Comparison of ENCODE assay signal across 15 cellular contexts in genomic region chr12:122729583-122730214, GRCh38. TPM values are rescaled to one million over a fixed set of nuclear protein-coding genes. Genes with fewer than 3 reads are reported as not detected.
A peak's percentile ranks its signal among the peaks of the same experiment; 100 is the strongest.
DNase-seq lines count a peak whose midpoint lies in the region; ATAC-seq and TF ChIP-seq lines count a peak whose summit lies in the region.
"Had no signal": no experiment of that assay in that cellular context is flagged by ENCODE, and none has a peak within 500 bp of the region (broad histone marks: within the 10 kb centered on the region; RNA-seq: fewer than 3 reads in every experiment).

No MANE protein-coding gene starts in this region.

- TF ChIP-seq CTCF in nephron (IDR thresholded peaks at IDR 0.05; ENCODE audit: unreplicated experiment in 3 of 3): no peak

- peaks cover 62% of the 10 kb centered on the region for H3K4me1 Mint-ChIP-seq in activated naive CD8-positive, alpha-beta T cell treated with anti-CD3 and anti-CD28 coated beads, Interleukin-2, amount 10 ng/mL, durations not matched to agents 7 days and 5 days
- peaks cover 15% of the 10 kb centered on the region for H3K4me1 Mint-ChIP-seq in nephron

- peak overlapping the region; percentile 55 for H3K4me3 Mint-ChIP-seq in activated naive CD8-positive, alpha-beta T cell treated with anti-CD3 and anti-CD28 coated beads, Interleukin-2, amount 10 ng/mL, durations not matched to agents 7 days and 5 days
- peak overlapping the region; percentile 68 to 72 (median 68) for H3K4me3 Mint-ChIP-seq in nephron
- H3K4me3 Mint-ChIP-seq: CD8-positive, alpha-beta T cell had no signal

- POLR2A ChIA-PET in activated naive CD8-positive, alpha-beta T cell treated with anti-CD3 and anti-CD28 coated beads, Interleukin-2, amount 10 ng/mL, durations not matched to agents 7 days and 5 days (lab: Charles Lee): no interaction called here

- no peak for ATAC-seq in activated naive CD8-positive, alpha-beta T cell treated with anti-CD3 and anti-CD28 coated beads, Interleukin-2, amount 10 ng/mL, durations not matched to agents 7 days and 5 days (ENCODE audit: low read depth)
- ATAC-seq: CD8-positive, alpha-beta T cell; heart left ventricle; psoas muscle had no signal

- DNase-seq in NCI-H526 (lab: John Stamatoyannopoulos, UW) (peak; percentile 9 to 58), NCI-H526 treated with DMSO at 0.1 percent for 48 hours (lab: John Stamatoyannopoulos, UW) (no peak), HT-29 (ENCODE audit: low spot score) (peak; percentile 38), C1 segment of cervical spinal cord (lab: John Stamatoyannopoulos, UW) (no peak), HuH-7 (ENCODE audit: low spot score) (no peak), retina (no peak)
- DNase-seq in activated naive CD8-positive, alpha-beta T cell treated with anti-CD3 and anti-CD28 coated beads, Interleukin-2, amount 10 ng/mL, durations not matched to agents 7 days and 5 days: no peak
- DNase-seq: CD8-positive, alpha-beta T cell; GDM1; heart left ventricle; islet precursor cell; NCI-H1694 treated with DMSO at 0.1 percent for 48 hours; psoas muscle had no signal

- no peaks in the 10 kb centered on the region for H3K36me3 Mint-ChIP-seq in activated naive CD8-positive, alpha-beta T cell treated with anti-CD3 and anti-CD28 coated beads, Interleukin-2, amount 10 ng/mL, durations not matched to agents 7 days and 5 days
- H3K36me3 Mint-ChIP-seq in nephron (ENCODE audit: low read depth): no peaks in the 10 kb centered on the region
- H3K36me3 Mint-ChIP-seq: CD8-positive, alpha-beta T cell had no signal

- H3K27ac Mint-ChIP-seq in activated naive CD8-positive, alpha-beta T cell treated with anti-CD3 and anti-CD28 coated beads, Interleukin-2, amount 10 ng/mL, durations not matched to agents 7 days and 5 days: peak overlapping the region; percentile 49
- peak overlapping the region; percentile 88 to 96 (median 95) for H3K27ac Mint-ChIP-seq in nephron
- H3K27ac Mint-ChIP-seq: CD8-positive, alpha-beta T cell had no signal

- H3K27me3 Mint-ChIP-seq in activated naive CD8-positive, alpha-beta T cell treated with anti-CD3 and anti-CD28 coated beads, Interleukin-2, amount 10 ng/mL, durations not matched to agents 7 days and 5 days: no peaks in the 10 kb centered on the region
- H3K27me3 Mint-ChIP-seq in nephron (ENCODE audit: low read depth): peaks cover 4% of the 10 kb centered on the region

- H3K9me3 Mint-ChIP-seq in activated naive CD8-positive, alpha-beta T cell treated with anti-CD3 and anti-CD28 coated beads, Interleukin-2, amount 10 ng/mL, durations not matched to agents 7 days and 5 days: peaks cover 1% of the 10 kb centered on the region
- no peaks in the 10 kb centered on the region for H3K9me3 Mint-ChIP-seq in nephron
- H3K9me3 Mint-ChIP-seq: CD8-positive, alpha-beta T cell had no signal

RNA-seq across cellular contexts. Expression of gene HCAR1, which starts 0.9 kb away (rescaled TPM):
- total RNA-seq in HT-29 (2014; rRNA removed; shearing (Covaris generic)): 31.8 and 38.4 TPM in 2 replicates
- under 1 TPM; 0.08 to 0.17 TPM for total RNA-seq in activated naive CD8-positive, alpha-beta T cell treated with anti-CD3 and anti-CD28 coated beads, Interleukin-2, amount 10 ng/mL, durations not matched to agents 7 days and 5 days
- total RNA-seq: CD8-positive, alpha-beta T cell had no signal

RNA-seq across cellular contexts. Expression of gene HCAR3, which starts 13.1 kb away (rescaled TPM):
- total RNA-seq in HT-29 (2014; rRNA removed; shearing (Covaris generic)): 0.73 and 1.3 TPM in 2 replicates
- not detected for total RNA-seq in activated naive CD8-positive, alpha-beta T cell treated with anti-CD3 and anti-CD28 coated beads, Interleukin-2, amount 10 ng/mL, durations not matched to agents 7 days and 5 days
- total RNA-seq: CD8-positive, alpha-beta T cell; mucosa of gallbladder had no signal

RNA-seq across cellular contexts. Expression of gene DENR, which starts 22.9 kb away (rescaled TPM):
- total RNA-seq in HT-29 (2014; rRNA removed; shearing (Covaris generic)): 30.8 and 31.4 TPM in 2 replicates
- 10 to 100 TPM; 51.7 to 53.5 TPM for total RNA-seq in activated naive CD8-positive, alpha-beta T cell treated with anti-CD3 and anti-CD28 coated beads, Interleukin-2, amount 10 ng/mL, durations not matched to agents 7 days and 5 days

RNA-seq across cellular contexts. Expression of gene HCAR2, which starts 26.5 kb away (rescaled TPM):
- total RNA-seq in HT-29 (2014; rRNA removed; shearing (Covaris generic)): 0.56 and 1.1 TPM in 2 replicates
- not detected for total RNA-seq in activated naive CD8-positive, alpha-beta T cell treated with anti-CD3 and anti-CD28 coated beads, Interleukin-2, amount 10 ng/mL, durations not matched to agents 7 days and 5 days
- total RNA-seq: CD8-positive, alpha-beta T cell; mucosa of gallbladder had no signal

RNA-seq across cellular contexts. Expression of gene CCDC62, which starts 44.7 kb away (rescaled TPM):
- 0.05 TPM in 1 of 2 replicates, not detected in the other for total RNA-seq in HT-29 (2014; rRNA removed; shearing (Covaris generic))
- under 1 TPM; 0.58 to 0.62 TPM for total RNA-seq in activated naive CD8-positive, alpha-beta T cell treated with anti-CD3 and anti-CD28 coated beads, Interleukin-2, amount 10 ng/mL, durations not matched to agents 7 days and 5 days

Comparison
In these comparisons a context has a peak if more than half of its experiments do, and no peak if none do; other contexts are left out.
1. DNase-seq: peak in NCI-H526 (2 of 2) and HT-29 (single experiment); none in NCI-H526 treated with DMSO at 0.1 percent for 48 hours (single experiment), activated naive CD8-positive, alpha-beta T cell treated with anti-CD3 and anti-CD28 coated beads, Interleukin-2, amount 10 ng/mL, durations not matched to agents 7 days and 5 days (single experiment), C1 segment of cervical spinal cord (0 of 14), HuH-7 (single experiment) and retina (single experiment).
2. RNA of gene HCAR1, which starts 0.9 kb away (total RNA-seq): 31.8 to 38.4 TPM in HT-29; 0.08 to 0.17 TPM in activated naive CD8-positive, alpha-beta T cell treated with anti-CD3 and anti-CD28 coated beads, Interleukin-2, amount 10 ng/mL, durations not matched to agents 7 days and 5 days; every median in the first group is over 10 times any median in the second.